ENCODE assay signal across 8 cellular contexts in the genomic region with DNA sequence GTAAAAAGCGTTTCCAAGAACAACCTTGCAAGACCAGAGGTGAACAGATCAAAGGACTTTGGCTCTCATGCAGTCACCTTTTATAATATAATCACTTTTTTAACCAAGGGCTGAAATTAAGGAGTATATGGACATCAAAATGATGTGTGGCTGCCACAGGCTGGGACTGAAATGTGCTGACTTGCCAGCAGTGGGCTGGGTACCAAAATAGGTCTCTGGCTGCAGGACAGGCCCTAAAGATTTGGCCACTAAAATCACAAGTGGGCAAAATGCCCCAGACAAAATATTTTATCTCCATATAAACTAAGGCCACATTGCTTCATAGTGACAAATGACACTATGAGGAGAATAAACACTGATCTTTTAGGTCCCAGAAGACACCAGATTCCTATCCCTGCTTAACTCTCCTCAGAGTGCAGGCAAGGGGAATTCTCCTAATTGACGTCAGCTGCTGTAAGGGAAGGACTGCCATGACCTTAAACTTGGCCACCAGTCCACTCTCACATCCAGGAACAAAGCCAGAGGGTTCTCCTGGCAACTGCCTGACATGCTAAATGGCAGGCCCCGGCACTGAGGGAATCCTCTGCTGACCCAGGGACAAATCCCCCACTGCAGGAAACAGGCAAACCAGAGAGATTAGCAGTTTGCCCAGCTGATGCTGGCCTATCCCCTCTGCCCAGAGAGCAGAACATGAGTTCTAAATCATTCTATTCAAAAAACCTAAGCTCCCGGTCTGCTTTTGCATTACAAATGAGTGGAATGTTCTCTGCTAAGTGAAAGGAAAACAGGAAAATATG.
DNase-seq lines count a peak whose midpoint lies in the region; ATAC-seq and TF ChIP-seq lines count a peak whose summit lies in the region.

No MANE protein-coding gene starts in this region.

- H3K4me2 ChIP-seq in hepatocyte: no peak overlapping the region

- peaks cover 19% of the 10 kb centered on the region for H3K79me2 ChIP-seq in hepatocyte

- peak overlapping the region; percentile 6 for H3K27ac ChIP-seq in hepatocyte

- H2AFZ ChIP-seq in hepatocyte: no peak overlapping the region

- DNase-seq in ELF-1 (ENCODE audit: low read depth, low spot score) (peak; percentile 45), anterior cingulate cortex (lab: John Stamatoyannopoulos, UW) (peak in 55 of 58 donors; percentile 4 to 88 (median 53)), hepatocyte (ENCODE audit: low spot score) (peak; percentile 20), renal cortical epithelial cell (ENCODE audit: low read depth) (peak; percentile 74), NCI-H345 treated with DMSO at 0.1 percent for 48 hours (lab: John Stamatoyannopoulos, UW; ENCODE audit: unreplicated experiment) (no peak), NCI-H2171 (lab: John Stamatoyannopoulos, UW) (no peak), LoVo (ENCODE audit: low spot score) (no peak)

- WGBS in hepatocyte (ENCODE audit: low lambda C conversion rate, missing lambda C conversion rate): 57% methylated on average over 4 of the region's 4 CpGs

- no peaks in the 10 kb centered on the region for H3K9me2 ChIP-seq in hepatocyte (replicated peaks; ENCODE audit: insufficient read depth)

- H3K4me3 ChIP-seq in hepatocyte: no peak overlapping the region

- H3K9me3 ChIP-seq in hepatocyte (ENCODE audit: low read depth): no peaks in the 10 kb centered on the region

- H3K36me3 ChIP-seq in hepatocyte (replicated peaks; ENCODE audit: insufficient read depth, low read depth): no peaks in the 10 kb centered on the region

- H4K20me1 ChIP-seq in hepatocyte (ENCODE audit: insufficient read depth, poor library complexity, severe bottlenecking): no peaks in the 10 kb centered on the region

- no peak for ATAC-seq in HG02571 (IDR thresholded peaks at IDR 0.05; ENCODE audit: unreplicated experiment)

- H3K4me1 ChIP-seq in hepatocyte (ENCODE audit: insufficient read depth): peaks cover 10% of the 10 kb centered on the region

- H3K27me3 ChIP-seq in hepatocyte: no peaks in the 10 kb centered on the region

- TF ChIP-seq CTCF in hepatocyte (IDR thresholded peaks at IDR 0.05; ENCODE audit: poor library complexity): no peak

Comparison
In these comparisons a context has a peak if more than half of its experiments do, and no peak if none do; other contexts are left out.
1. DNase-seq: peak in ELF-1 (single experiment), anterior cingulate cortex (55 of 58), hepatocyte (single experiment) and renal cortical epithelial cell (single experiment); none in NCI-H345 treated with DMSO at 0.1 percent for 48 hours (single experiment), NCI-H2171 (single experiment) and LoVo (single experiment).